26 cellular contexts compared by ENCODE assay signal in genomic region chr14:66645716-66646115, GRCh38.
DNase-seq lines count a peak whose midpoint lies in the region; FAIRE-seq and TF ChIP-seq lines count a peak whose summit lies in the region.
"Had no signal": no experiment of that assay in that cellular context is flagged by ENCODE, and none has a peak within 500 bp of the region (broad histone marks: within the 10 kb centered on the region; RNA-seq: fewer than 3 reads in every experiment).

No MANE protein-coding gene starts in this region.

- H2AK5ac ChIP-seq in mesendoderm (ENCODE audit: low read length), result no peak overlapping the region

- H3K27ac Mint-ChIP-seq in progenitor cell of endocrine pancreas, result no peak overlapping the region
- H3K27ac Mint-ChIP-seq: activated CD4-positive, alpha-beta T cell treated with anti-CD3 and anti-CD28 coated beads for 36 hours; activated T-cell treated with anti-CD3 and anti-CD28 coated beads, Interleukin-2, amount 50 U/mL, for 72 hours; naive thymus-derived CD8-positive, alpha-beta T cell; T-helper 1 cell treated with Interleukin-12 subunit alpha and Interleukin-12 subunit beta and Interleukin-4 antibody, amounts not matched to agents 30 μg/mL and 1 μg/mL, for 36 hours had no signal

- no peak overlapping the region for H3K4me3 ChIP-seq in mesendoderm (ENCODE audit: low read length)
- H3K4me3 ChIP-seq: heart left ventricle, PC-9, upper lobe of left lung had no signal

- no peaks in the 10 kb centered on the region for H3K4me1 ChIP-seq in mesendoderm (ENCODE audit: control insufficient read depth, low read depth, low read length)

- H3K4me3 Mint-ChIP-seq in progenitor cell of endocrine pancreas (ENCODE audit: low read depth), result no peak overlapping the region
- H3K4me3 Mint-ChIP-seq: activated CD4-positive, alpha-beta T cell treated with anti-CD3 and anti-CD28 coated beads for 36 hours; activated T-cell treated with anti-CD3 and anti-CD28 coated beads, Interleukin-2, amount 50 U/mL, for 72 hours; naive thymus-derived CD8-positive, alpha-beta T cell; T-helper 1 cell treated with Interleukin-12 subunit alpha and Interleukin-12 subunit beta and Interleukin-4 antibody, amounts not matched to agents 30 μg/mL and 1 μg/mL, for 36 hours had no signal

- no peak overlapping the region for H4K5ac ChIP-seq in mesendoderm (ENCODE audit: low read length)

- no peak overlapping the region for H4K8ac ChIP-seq in mesendoderm (ENCODE audit: low read depth, low read length)

- H3K79me2 ChIP-seq in mesendoderm (ENCODE audit: control insufficient read depth, insufficient read depth, low read length), result no peaks in the 10 kb centered on the region

- H3K9ac ChIP-seq in mesendoderm (ENCODE audit: low read length), result no peak overlapping the region

- no peaks in the 10 kb centered on the region for H3K27me3 ChIP-seq in mesendoderm (ENCODE audit: insufficient read depth, low read length, poor library complexity)
- H3K27me3 ChIP-seq: heart left ventricle, upper lobe of left lung had no signal

- no peak overlapping the region for H3K18ac ChIP-seq in mesendoderm (ENCODE audit: low read length)

- no peak overlapping the region for H2BK15ac ChIP-seq in mesendoderm (replicated peaks; ENCODE audit: low read depth)

- peaks cover 16% of the 10 kb centered on the region for H3K4me1 Mint-ChIP-seq in progenitor cell of endocrine pancreas (ENCODE audit: low read depth)

- no peaks in the 10 kb centered on the region for H3K36me3 ChIP-seq in mesendoderm (ENCODE audit: control insufficient read depth, insufficient read depth, low read length)
- H3K36me3 ChIP-seq: heart left ventricle, upper lobe of left lung had no signal

- no peaks in the 10 kb centered on the region for H3K9me3 Mint-ChIP-seq in progenitor cell of endocrine pancreas (ENCODE audit: low read depth)
- H3K9me3 Mint-ChIP-seq: activated T-cell treated with anti-CD3 and anti-CD28 coated beads, Interleukin-2, amount 50 U/mL, for 72 hours; T-helper 1 cell treated with Interleukin-12 subunit alpha and Interleukin-12 subunit beta and Interleukin-4 antibody, amounts not matched to agents 30 μg/mL and 1 μg/mL, for 36 hours had no signal

- no peaks in the 10 kb centered on the region for H3K79me1 ChIP-seq in mesendoderm (ENCODE audit: low read length)

- peak; percentile 12 for DNase-seq in Caki2 (ENCODE audit: low read depth)
- DNase-seq in HT1080 (ENCODE audit: low read depth), result peak; percentile 89
- DNase-seq in SK-MEL-5 (ENCODE audit: low read depth, low spot score), result peak; percentile 57
- DNase-seq in frontal cortex (ENCODE audit: low spot score in 2 of 2), result no peak
- no peak for DNase-seq in progenitor cell of endocrine pancreas (ENCODE audit: low spot score, unreplicated experiment)
- no peak for DNase-seq in activated CD8-positive, alpha-beta memory T cell treated with anti-CD3 and anti-CD28 coated beads, Interleukin-2, amount 50 U/mL, for 4 hours
- no peak for DNase-seq in mesendoderm
- no peak for DNase-seq in NCI-H128 (lab: John Stamatoyannopoulos, UW; ENCODE audit: unreplicated experiment)
- DNase-seq: ACHN; activated CD4-positive, alpha-beta T cell treated with anti-CD3 and anti-CD28 coated beads for 36 hours; activated naive CD4-positive, alpha-beta T cell treated with anti-CD3 and anti-CD28 coated beads, Interleukin-2, amount 50 U/mL, for 16 hours; activated T-cell treated with anti-CD3 and anti-CD28 coated beads, Interleukin-2, amount 50 U/mL, for 72 hours; caudate nucleus; HCEC 1CT; heart left ventricle; midbrain; naive thymus-derived CD8-positive, alpha-beta T cell; NCI-H1105 treated with DMSO at 0.1 percent for 48 hours; NCI-H2081 treated with DMSO at 0.1 percent for 48 hours; occipital lobe; PC-9; small intestine; stimulated activated CD4-positive, alpha-beta T cell treated with anti-CD3 and anti-CD28 coated beads, Interleukin-2, amount 100 ng/mL, for 24 hours; upper lobe of left lung had no signal

- no peaks in the 10 kb centered on the region for H3K27me3 Mint-ChIP-seq in progenitor cell of endocrine pancreas
- H3K27me3 Mint-ChIP-seq: activated CD4-positive, alpha-beta T cell treated with anti-CD3 and anti-CD28 coated beads for 36 hours; naive thymus-derived CD8-positive, alpha-beta T cell had no signal

- H3K4me2 ChIP-seq in mesendoderm (ENCODE audit: low read length), result no peak overlapping the region
- H3K4me2 ChIP-seq: PC-9 had no signal

- no peaks in the 10 kb centered on the region for H3K36me3 Mint-ChIP-seq in progenitor cell of endocrine pancreas (ENCODE audit: insufficient read depth)

- H3K23ac ChIP-seq in mesendoderm (ENCODE audit: low read length), result no peak overlapping the region

- no CpG with 5 or more reads among the region's 1 CpG for WGBS in mesendoderm (ENCODE audit: extremely low coverage, insufficient coverage, low lambda C conversion rate)

- no peak for TF ChIP-seq CTCF in progenitor cell of endocrine pancreas (IDR thresholded peaks at IDR 0.05; ENCODE audit: unreplicated experiment)

- H3K27ac ChIP-seq in mesendoderm (ENCODE audit: low read depth, low read length), result no peak overlapping the region
- H3K27ac ChIP-seq: heart left ventricle, HL-60, PC-9, upper lobe of left lung had no signal

- in situ Hi-C loops in Caki2 (cut with HindIII; ENCODE audit: low pct_unique_long_range_greater_than_20kb, low sequenced_read_pairs), result no loop called here
- in situ Hi-C loops in SK-MEL-5 (cut with HindIII; ENCODE audit: low pct_unique_long_range_greater_than_20kb, low sequenced_read_pairs), result no loop called here

- H3K56ac ChIP-seq in mesendoderm (ENCODE audit: low read length), result no peak overlapping the region

- peak; percentile 42 for FAIRE-seq in frontal cortex (lab: Jason Lieb, UNC)
- FAIRE-seq: small intestine had no signal

- no peak overlapping the region for H2BK5ac ChIP-seq in mesendoderm (ENCODE audit: low read length)

- H3K4ac ChIP-seq in mesendoderm (ENCODE audit: low read depth, low read length), result no peak overlapping the region

- no peak overlapping the region for H2BK120ac ChIP-seq in mesendoderm (ENCODE audit: low read depth, low read length)

Comparison
In these comparisons a context has a peak if more than half of its experiments do, and no peak if none do; other contexts are left out.
1. DNase-seq: peak in Caki2 (single experiment), HT1080 (single experiment) and SK-MEL-5 (single experiment); none in frontal cortex (0 of 2), progenitor cell of endocrine pancreas (single experiment), activated CD8-positive, alpha-beta memory T cell treated with anti-CD3 and anti-CD28 coated beads, Interleukin-2, amount 50 U/mL, for 4 hours (single experiment), mesendoderm (single experiment) and NCI-H128 (single experiment).